In the genomic region with DNA sequence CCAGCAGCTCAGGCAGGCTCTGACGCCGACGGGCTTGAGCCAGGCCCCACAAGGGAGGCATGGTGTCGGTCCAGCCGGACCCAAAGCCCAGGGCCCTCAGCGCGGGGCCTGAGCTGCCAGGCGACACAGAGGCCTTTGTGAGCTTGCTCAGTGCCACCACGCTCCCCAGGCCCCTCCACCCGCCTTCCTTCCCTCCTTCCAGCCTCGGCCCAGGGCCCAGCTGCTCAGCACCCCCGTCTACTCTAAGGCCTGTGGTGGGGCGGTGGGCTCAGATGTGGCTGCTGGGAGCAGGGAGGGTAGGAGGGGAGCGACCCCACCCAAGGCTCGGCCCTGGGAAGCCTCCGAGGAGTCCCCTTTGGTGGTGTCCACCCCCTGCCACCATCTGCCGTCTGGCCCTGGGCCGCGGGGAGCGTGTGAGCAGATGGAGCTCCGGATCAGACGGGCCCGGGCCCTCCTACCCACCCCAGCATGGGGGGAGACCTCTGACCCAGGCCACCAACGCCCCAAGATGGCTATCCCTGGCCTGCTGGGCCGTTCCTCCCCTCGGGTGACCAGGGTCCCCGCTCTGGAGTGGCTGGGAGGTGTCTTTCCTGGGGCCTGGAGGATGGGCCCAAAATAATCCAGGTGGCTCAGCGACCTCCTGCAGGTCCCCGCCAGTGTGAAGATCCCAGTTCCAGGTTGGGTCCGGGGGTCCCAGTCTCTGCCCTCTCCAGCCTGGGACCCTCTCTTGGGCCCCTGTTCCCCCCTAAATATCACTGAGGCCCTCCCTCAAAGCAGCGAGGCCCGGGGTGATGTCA, we compare ENCODE assay signal across 1 cellular context.
A peak's percentile ranks its signal among the peaks of the same experiment; 100 is the strongest.
TF ChIP-seq lines count a peak whose summit lies in the region.

No MANE protein-coding gene starts in this region.

TF ChIP-seq in HepG2, 621 proteins besides CTCF, POLR2A, EP300 and RAD21 (continued from another document and continues in another):
- TF ChIP-seq, protein P1, sequence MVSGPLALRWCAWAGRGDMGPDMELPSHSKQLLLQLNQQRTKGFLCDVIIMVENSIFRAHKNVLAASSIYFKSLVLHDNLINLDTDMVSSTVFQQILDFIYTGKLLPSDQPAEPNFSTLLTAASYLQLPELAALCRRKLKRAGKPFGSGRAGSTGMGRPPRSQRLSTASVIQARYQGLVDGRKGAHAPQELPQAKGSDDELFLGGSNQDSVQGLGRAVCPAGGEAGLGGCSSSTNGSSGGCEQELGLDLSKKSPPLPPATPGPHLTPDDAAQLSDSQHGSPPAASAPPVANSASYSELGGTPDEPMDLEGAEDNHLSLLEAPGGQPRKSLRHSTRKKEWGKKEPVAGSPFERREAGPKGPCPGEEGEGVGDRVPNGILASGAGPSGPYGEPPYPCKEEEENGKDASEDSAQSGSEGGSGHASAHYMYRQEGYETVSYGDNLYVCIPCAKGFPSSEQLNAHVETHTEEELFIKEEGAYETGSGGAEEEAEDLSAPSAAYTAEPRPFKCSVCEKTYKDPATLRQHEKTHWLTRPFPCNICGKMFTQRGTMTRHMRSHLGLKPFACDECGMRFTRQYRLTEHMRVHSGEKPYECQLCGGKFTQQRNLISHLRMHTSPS (CRISPR knock-in tag; IDR thresholded peaks at IDR 0.05; ENCODE audit: low read depth): no peak
- TF ChIP-seq ZSCAN22 (CRISPR knock-in tag; IDR thresholded peaks at IDR 0.05) (no peak; the same call in 1 of the 2 replicates), ZNF563 (CRISPR knock-in tag; IDR thresholded peaks at IDR 0.05) (0 out of 2 replicates have a peak, but pooled peaks have one; percentile 9), JUNB (CRISPR knock-in tag; IDR thresholded peaks at IDR 0.05; ENCODE audit: borderline replicate concordance) (peak; percentile 3; the same call in 1 of the 2 replicates), ZNF761 (CRISPR knock-in tag; conservative IDR thresholded peaks at IDR 0.05) (0 out of 2 replicates have a peak, but pooled peaks have one; percentile 21), MED13 (CRISPR knock-in tag; IDR thresholded peaks at IDR 0.05) (no peak), ZNF572 (CRISPR knock-in tag; IDR thresholded peaks at IDR 0.05) (no peak), NR2F2 (IDR thresholded peaks at IDR 0.05; ENCODE audit: borderline replicate concordance, low read depth) (no peak), ZBTB7B (CRISPR knock-in tag; IDR thresholded peaks at IDR 0.05) (no peak), NAIF1 (CRISPR knock-in tag; IDR thresholded peaks at IDR 0.05; ENCODE audit: borderline replicate concordance) (peak; percentile 41; the same call in 1 of the 2 replicates), AGO1 (IDR thresholded peaks at IDR 0.05; ENCODE audit: low read depth, low read length, poor library complexity, severe bottlenecking) (peak; percentile 53), ZNF605 (CRISPR knock-in tag; IDR thresholded peaks at IDR 0.05) (peak; percentile 3; the same call in 1 of the 2 replicates), MTF2 (CRISPR knock-in tag; IDR thresholded peaks at IDR 0.05; ENCODE audit: borderline replicate concordance) (no peak), ZNF260 (CRISPR knock-in tag; IDR thresholded peaks at IDR 0.05; ENCODE audit: borderline replicate concordance, low read depth) (0 out of 2 replicates have a peak, but pooled peaks have one; percentile 30), RFXANK (CRISPR knock-in tag; IDR thresholded peaks at IDR 0.05) (no peak), ZFAT (CRISPR knock-in tag; conservative IDR thresholded peaks at IDR 0.05) (no peak), ZNF557 (CRISPR knock-in tag; IDR thresholded peaks at IDR 0.05) (no peak), KMT2B (CRISPR knock-in tag; IDR thresholded peaks at IDR 0.05) (no peak), ZNF230 (CRISPR knock-in tag; IDR thresholded peaks at IDR 0.05) (no peak), AKAP8 (CRISPR knock-in tag; IDR thresholded peaks at IDR 0.05) (peak; percentile 14; the same call in 1 of the 2 replicates), CCDC6 (CRISPR knock-in tag; IDR thresholded peaks at IDR 0.05) (no peak), ZFP41 (CRISPR knock-in tag; IDR thresholded peaks at IDR 0.05; ENCODE audit: borderline replicate concordance) (0 out of 2 replicates have a peak, but pooled peaks have one; percentile 1), ZMYM3 (CRISPR knock-in tag; IDR thresholded peaks at IDR 0.05) (no peak), HNRNPK (IDR thresholded peaks at IDR 0.05; ENCODE audit: low read depth, low read length, poor library complexity, severe bottlenecking) (peak; percentile 10), ZNF614 (CRISPR knock-in tag; IDR thresholded peaks at IDR 0.05; ENCODE audit: borderline replicate concordance) (peak; percentile 5; the same call in 1 of the 2 replicates), POLR2G (IDR thresholded peaks at IDR 0.05; ENCODE audit: low read depth, low read length) (peak; percentile 51)
- TF ChIP-seq, protein P2, sequence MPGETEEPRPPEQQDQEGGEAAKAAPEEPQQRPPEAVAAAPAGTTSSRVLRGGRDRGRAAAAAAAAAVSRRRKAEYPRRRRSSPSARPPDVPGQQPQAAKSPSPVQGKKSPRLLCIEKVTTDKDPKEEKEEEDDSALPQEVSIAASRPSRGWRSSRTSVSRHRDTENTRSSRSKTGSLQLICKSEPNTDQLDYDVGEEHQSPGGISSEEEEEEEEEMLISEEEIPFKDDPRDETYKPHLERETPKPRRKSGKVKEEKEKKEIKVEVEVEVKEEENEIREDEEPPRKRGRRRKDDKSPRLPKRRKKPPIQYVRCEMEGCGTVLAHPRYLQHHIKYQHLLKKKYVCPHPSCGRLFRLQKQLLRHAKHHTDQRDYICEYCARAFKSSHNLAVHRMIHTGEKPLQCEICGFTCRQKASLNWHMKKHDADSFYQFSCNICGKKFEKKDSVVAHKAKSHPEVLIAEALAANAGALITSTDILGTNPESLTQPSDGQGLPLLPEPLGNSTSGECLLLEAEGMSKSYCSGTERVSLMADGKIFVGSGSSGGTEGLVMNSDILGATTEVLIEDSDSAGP (CRISPR knock-in tag; IDR thresholded peaks at IDR 0.05; ENCODE audit: borderline replicate concordance): peak; percentile 63; the same call in 1 of the 2 replicates
- TF ChIP-seq, protein P3, sequence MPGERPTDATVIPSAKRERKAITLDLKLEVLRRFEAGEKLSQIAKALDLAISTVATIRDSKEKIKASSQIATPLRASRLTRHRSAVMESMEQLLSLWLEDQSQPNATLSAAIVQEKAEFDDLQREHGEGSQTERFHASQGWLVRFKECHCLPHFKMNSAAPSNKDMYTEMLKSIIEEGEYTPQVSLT (CRISPR knock-in tag; IDR thresholded peaks at IDR 0.05; ENCODE audit: borderline replicate concordance, low read depth): no peak
- TF ChIP-seq, protein P4, sequence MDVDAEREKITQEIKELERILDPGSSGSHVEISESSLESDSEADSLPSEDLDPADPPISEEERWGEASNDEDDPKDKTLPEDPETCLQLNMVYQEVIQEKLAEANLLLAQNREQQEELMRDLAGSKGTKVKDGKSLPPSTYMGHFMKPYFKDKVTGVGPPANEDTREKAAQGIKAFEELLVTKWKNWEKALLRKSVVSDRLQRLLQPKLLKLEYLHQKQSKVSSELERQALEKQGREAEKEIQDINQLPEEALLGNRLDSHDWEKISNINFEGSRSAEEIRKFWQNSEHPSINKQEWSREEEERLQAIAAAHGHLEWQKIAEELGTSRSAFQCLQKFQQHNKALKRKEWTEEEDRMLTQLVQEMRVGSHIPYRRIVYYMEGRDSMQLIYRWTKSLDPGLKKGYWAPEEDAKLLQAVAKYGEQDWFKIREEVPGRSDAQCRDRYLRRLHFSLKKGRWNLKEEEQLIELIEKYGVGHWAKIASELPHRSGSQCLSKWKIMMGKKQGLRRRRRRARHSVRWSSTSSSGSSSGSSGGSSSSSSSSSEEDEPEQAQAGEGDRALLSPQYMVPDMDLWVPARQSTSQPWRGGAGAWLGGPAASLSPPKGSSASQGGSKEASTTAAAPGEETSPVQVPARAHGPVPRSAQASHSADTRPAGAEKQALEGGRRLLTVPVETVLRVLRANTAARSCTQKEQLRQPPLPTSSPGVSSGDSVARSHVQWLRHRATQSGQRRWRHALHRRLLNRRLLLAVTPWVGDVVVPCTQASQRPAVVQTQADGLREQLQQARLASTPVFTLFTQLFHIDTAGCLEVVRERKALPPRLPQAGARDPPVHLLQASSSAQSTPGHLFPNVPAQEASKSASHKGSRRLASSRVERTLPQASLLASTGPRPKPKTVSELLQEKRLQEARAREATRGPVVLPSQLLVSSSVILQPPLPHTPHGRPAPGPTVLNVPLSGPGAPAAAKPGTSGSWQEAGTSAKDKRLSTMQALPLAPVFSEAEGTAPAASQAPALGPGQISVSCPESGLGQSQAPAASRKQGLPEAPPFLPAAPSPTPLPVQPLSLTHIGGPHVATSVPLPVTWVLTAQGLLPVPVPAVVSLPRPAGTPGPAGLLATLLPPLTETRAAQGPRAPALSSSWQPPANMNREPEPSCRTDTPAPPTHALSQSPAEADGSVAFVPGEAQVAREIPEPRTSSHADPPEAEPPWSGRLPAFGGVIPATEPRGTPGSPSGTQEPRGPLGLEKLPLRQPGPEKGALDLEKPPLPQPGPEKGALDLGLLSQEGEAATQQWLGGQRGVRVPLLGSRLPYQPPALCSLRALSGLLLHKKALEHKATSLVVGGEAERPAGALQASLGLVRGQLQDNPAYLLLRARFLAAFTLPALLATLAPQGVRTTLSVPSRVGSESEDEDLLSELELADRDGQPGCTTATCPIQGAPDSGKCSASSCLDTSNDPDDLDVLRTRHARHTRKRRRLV (CRISPR knock-in tag; IDR thresholded peaks at IDR 0.05): 0 out of 2 replicates have a peak, but pooled peaks have one; percentile 4
- TF ChIP-seq, protein P5, sequence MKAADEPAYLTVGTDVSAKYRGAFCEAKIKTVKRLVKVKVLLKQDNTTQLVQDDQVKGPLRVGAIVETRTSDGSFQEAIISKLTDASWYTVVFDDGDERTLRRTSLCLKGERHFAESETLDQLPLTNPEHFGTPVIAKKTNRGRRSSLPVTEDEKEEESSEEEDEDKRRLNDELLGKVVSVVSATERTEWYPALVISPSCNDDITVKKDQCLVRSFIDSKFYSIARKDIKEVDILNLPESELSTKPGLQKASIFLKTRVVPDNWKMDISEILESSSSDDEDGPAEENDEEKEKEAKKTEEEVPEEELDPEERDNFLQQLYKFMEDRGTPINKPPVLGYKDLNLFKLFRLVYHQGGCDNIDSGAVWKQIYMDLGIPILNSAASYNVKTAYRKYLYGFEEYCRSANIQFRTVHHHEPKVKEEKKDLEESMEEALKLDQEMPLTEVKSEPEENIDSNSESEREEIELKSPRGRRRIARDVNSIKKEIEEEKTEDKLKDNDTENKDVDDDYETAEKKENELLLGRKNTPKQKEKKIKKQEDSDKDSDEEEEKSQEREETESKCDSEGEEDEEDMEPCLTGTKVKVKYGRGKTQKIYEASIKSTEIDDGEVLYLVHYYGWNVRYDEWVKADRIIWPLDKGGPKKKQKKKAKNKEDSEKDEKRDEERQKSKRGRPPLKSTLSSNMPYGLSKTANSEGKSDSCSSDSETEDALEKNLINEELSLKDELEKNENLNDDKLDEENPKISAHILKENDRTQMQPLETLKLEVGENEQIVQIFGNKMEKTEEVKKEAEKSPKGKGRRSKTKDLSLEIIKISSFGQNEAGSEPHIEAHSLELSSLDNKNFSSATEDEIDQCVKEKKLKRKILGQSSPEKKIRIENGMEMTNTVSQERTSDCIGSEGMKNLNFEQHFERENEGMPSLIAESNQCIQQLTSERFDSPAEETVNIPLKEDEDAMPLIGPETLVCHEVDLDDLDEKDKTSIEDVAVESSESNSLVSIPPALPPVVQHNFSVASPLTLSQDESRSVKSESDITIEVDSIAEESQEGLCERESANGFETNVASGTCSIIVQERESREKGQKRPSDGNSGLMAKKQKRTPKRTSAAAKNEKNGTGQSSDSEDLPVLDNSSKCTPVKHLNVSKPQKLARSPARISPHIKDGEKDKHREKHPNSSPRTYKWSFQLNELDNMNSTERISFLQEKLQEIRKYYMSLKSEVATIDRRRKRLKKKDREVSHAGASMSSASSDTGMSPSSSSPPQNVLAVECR (CRISPR knock-in tag; IDR thresholded peaks at IDR 0.05; ENCODE audit: borderline replicate concordance): peak; percentile 12
- TF ChIP-seq, protein P6, sequence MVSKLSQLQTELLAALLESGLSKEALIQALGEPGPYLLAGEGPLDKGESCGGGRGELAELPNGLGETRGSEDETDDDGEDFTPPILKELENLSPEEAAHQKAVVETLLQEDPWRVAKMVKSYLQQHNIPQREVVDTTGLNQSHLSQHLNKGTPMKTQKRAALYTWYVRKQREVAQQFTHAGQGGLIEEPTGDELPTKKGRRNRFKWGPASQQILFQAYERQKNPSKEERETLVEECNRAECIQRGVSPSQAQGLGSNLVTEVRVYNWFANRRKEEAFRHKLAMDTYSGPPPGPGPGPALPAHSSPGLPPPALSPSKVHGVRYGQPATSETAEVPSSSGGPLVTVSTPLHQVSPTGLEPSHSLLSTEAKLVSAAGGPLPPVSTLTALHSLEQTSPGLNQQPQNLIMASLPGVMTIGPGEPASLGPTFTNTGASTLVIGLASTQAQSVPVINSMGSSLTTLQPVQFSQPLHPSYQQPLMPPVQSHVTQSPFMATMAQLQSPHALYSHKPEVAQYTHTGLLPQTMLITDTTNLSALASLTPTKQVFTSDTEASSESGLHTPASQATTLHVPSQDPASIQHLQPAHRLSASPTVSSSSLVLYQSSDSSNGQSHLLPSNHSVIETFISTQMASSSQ (IDR thresholded peaks at IDR 0.05; ENCODE audit: low read depth): no peak
- TF ChIP-seq, protein P6 (CRISPR knock-in tag; IDR thresholded peaks at IDR 0.05; ENCODE audit: borderline replicate concordance): no peak
- TF ChIP-seq, protein P7, sequence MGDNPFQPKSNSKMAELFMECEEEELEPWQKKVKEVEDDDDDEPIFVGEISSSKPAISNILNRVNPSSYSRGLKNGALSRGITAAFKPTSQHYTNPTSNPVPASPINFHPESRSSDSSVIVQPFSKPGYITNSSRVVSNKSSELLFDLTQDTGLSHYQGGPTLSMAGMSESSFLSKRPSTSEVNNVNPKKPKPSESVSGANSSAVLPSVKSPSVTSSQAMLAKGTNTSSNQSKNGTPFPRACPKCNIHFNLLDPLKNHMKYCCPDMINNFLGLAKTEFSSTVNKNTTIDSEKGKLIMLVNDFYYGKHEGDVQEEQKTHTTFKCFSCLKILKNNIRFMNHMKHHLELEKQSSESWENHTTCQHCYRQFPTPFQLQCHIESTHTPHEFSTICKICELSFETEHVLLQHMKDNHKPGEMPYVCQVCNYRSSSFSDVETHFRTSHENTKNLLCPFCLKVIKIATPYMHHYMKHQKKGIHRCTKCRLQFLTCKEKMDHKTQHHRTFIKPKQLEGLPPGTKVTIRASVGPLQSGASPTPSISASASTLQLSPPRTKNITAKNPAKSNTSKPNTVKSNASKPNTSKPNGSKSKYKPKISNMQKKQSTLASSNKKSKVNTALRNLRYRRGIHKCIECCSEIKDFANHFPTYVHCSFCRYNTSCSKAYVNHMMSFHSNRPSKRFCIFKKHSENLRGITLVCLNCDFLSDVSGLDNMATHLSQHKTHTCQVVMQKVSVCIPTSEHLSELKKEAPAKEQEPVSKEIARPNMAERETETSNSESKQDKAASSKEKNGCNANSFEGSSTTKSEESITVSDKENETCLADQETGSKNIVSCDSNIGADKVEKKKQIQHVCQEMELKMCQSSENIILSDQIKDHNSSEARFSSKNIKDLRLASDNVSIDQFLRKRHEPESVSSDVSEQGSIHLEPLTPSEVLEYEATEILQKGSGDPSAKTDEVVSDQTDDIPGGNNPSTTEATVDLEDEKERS (CRISPR knock-in tag; IDR thresholded peaks at IDR 0.05): peak; percentile 45; the same call in 1 of the 2 replicates
